Comparison of ENCODE assay signal across 1 cellular context in the genomic region with DNA sequence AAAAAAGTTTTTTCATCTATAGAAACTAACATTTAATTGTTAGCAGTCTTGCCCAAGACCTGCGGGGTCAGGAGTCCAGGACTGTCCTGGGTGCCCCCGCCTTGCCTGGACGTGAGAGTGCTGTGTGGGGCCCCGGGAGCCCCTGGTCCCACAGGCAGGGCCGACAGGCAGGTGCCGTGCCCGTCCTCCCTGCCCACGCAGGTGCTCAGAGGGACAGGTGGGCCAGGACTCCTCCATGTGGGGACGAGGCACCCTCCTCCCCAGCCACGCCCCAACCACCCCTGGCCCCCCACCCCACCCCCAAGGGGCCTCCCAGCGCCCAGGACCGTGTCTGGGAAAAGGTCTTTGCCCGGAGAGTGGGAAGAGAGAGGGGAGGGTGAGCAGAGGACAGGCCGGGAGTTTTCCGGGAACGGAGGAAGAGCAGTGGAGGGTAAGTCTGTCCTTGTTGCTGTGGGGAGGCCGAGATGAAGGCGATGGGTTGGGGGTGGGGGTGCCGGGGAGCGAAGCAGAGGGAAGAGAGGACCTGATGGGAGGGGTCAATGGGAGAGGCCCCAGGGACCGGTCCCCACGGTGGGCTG.
TF ChIP-seq lines count a peak whose summit lies in the region.

No MANE protein-coding gene starts in this region.

TF ChIP-seq in K562, 482 proteins besides CTCF, POLR2A, EP300 and RAD21 (continued from another document):
- TF ChIP-seq ZBTB2 (IDR thresholded peaks at IDR 0.05) (no peak), TFE3 (CRISPR knock-in tag; IDR thresholded peaks at IDR 0.05) (no peak), MLX (CRISPR knock-in tag; conservative IDR thresholded peaks at IDR 0.05) (no peak)
